In genomic region chr3:64824281-64824980, GRCh38 we compare ENCODE assay signal across 27 cellular contexts.
DNase-seq lines count a peak whose midpoint lies in the region; ATAC-seq and TF ChIP-seq lines count a peak whose summit lies in the region.
"Had no signal": no experiment of that assay in that cellular context is flagged by ENCODE, and none has a peak within 500 bp of the region (broad histone marks: within the 10 kb centered on the region; RNA-seq: fewer than 3 reads in every experiment).

No MANE protein-coding gene starts in this region.

- 34% methylated on average over 5 of the region's 5 CpGs for WGBS in mammary epithelial cell (ENCODE audit: low coverage, missing lambda C conversion rate)

- peak overlapping the region; percentile 67 for H2AFZ ChIP-seq in mammary epithelial cell (ENCODE audit: low read depth, low read length)

- TF ChIP-seq CTCF in mammary epithelial cell (conservative IDR thresholded peaks at IDR 0.05 in 1 of 2, IDR thresholded peaks at IDR 0.05 in 1 of 2; ENCODE audit: extremely low read depth in 1 of 2, insufficient read depth in 1 of 2, low read depth in 1 of 2, low read length in 2 of 2), result no peak
- TF ChIP-seq CTCF in breast epithelium (IDR thresholded peaks at IDR 0.05), result no peak
- no peak for TF ChIP-seq CTCF in fibroblast of pulmonary artery (IDR thresholded peaks at IDR 0.05; ENCODE audit: low read length, missing control alignments)
- no peak for TF ChIP-seq CTCF in nephron (IDR thresholded peaks at IDR 0.05; ENCODE audit: unreplicated experiment in 3 of 3)
- no peak for TF ChIP-seq CTCF in GM10248 (IDR thresholded peaks at IDR 0.05; ENCODE audit: control extremely low read depth, extremely low read depth, low read depth, missing control alignments)

- intact Hi-C loops in mammary epithelial cell (cut with micrococcal nuclease) (no loop called here), breast epithelium (cut with DNase I; ENCODE audit: low total_unique reads) (no loop called here)

- peak overlapping the region in 1 of 3 experiments; percentile 13 for H3K4me3 ChIP-seq in mammary epithelial cell (replicated peaks in 1 of 3; ENCODE audit: insufficient read depth in 1 of 3, low read depth in 2 of 3, low read length in 3 of 3)
- H3K4me3 ChIP-seq in breast epithelium, result no peak overlapping the region
- no peak overlapping the region for H3K4me3 ChIP-seq in fibroblast of pulmonary artery (replicated peaks; ENCODE audit: low read depth, low read length)
- H3K4me3 ChIP-seq: cardiac muscle cell, sigmoid colon, SK-N-MC had no signal

- TF ChIP-seq POLR2A in breast epithelium (IDR thresholded peaks at IDR 0.05), result no peak

- DNase-seq in mammary epithelial cell, result no peak
- no peak for DNase-seq in breast epithelium (ENCODE audit: low spot score in 2 of 2)
- DNase-seq in fibroblast of pulmonary artery (ENCODE audit: low read depth), result peak; percentile 76
- DNase-seq in NCI-H510A (lab: John Stamatoyannopoulos, UW), result no peak
- DNase-seq in GM10248 (ENCODE audit: extremely low spot score), result no peak
- no peak for DNase-seq in SW480 (ENCODE audit: low spot score)
- DNase-seq: activated CD8-positive, alpha-beta memory T cell treated with anti-CD3 and anti-CD28 coated beads, Interleukin-2, amount 50 U/mL, for 48 hours; activated effector memory CD4-positive, alpha-beta T cell treated with Interleukin-2 at 50 U/mL for 16 hours; activated naive CD8-positive, alpha-beta T cell treated with anti-CD3 and anti-CD28 coated beads, Interleukin-2, amount 50 U/mL, for 24 hours; AML-193; CD8-positive, alpha-beta T cell; DMS153; GF-D8; hippocampal formation; natural killer cell; NCI-H1436 treated with DMSO at 0.1 percent for 48 hours; NCI-H524; RPMI8226; sigmoid colon; WERI-Rb-1 had no signal

- H3K79me2 ChIP-seq in mammary epithelial cell (ENCODE audit: insufficient read depth, low read length), result no peaks in the 10 kb centered on the region

- H3K27ac ChIP-seq in mammary epithelial cell (ENCODE audit: insufficient read depth, low read depth, low read length), result no peak overlapping the region
- no peak overlapping the region for H3K27ac ChIP-seq in breast epithelium
- H3K27ac ChIP-seq: 22Rv1, cardiac muscle cell, KMS-11, SK-N-MC, WERI-Rb-1 had no signal

- no peak overlapping the region for H3K9ac ChIP-seq in mammary epithelial cell (ENCODE audit: insufficient read depth, low read length)
- H3K9ac ChIP-seq: KMS-11 had no signal

- no peaks in the 10 kb centered on the region for H3K36me3 Mint-ChIP-seq in nephron (ENCODE audit: low read depth)
- H3K36me3 Mint-ChIP-seq: CD8-positive, alpha-beta T cell; natural killer cell had no signal

- H3K27me3 ChIP-seq in mammary epithelial cell (ENCODE audit: insufficient read depth, low read length) (no peaks in the 10 kb centered on the region), breast epithelium (no peaks in the 10 kb centered on the region)
- H3K27me3 ChIP-seq: cardiac muscle cell, sigmoid colon had no signal

- no peaks in the 10 kb centered on the region for H4K20me1 ChIP-seq in mammary epithelial cell (ENCODE audit: insufficient read depth, low read length)

- peak overlapping the region; percentile 53 for H3K4me2 ChIP-seq in mammary epithelial cell (ENCODE audit: insufficient read depth, low read depth, low read length)
- H3K4me2 ChIP-seq: KMS-11 had no signal

- peak overlapping the region; percentile 21 to 70 (median 60) for H3K27ac Mint-ChIP-seq in nephron
- H3K27ac Mint-ChIP-seq: activated naive CD8-positive, alpha-beta T cell treated with anti-CD3 and anti-CD28 coated beads, Interleukin-2, amount 50 U/mL, for 24 hours; CD8-positive, alpha-beta T cell; natural killer cell; T-helper 2 cell treated with Interferon-gamma antibody and Interleukin-4, amounts not matched to agents 5 μg/mL and 100 μg/mL, for 36 hours had no signal

- no peaks in the 10 kb centered on the region for H3K27me3 Mint-ChIP-seq in nephron (ENCODE audit: low read depth)
- H3K27me3 Mint-ChIP-seq: activated naive CD8-positive, alpha-beta T cell treated with anti-CD3 and anti-CD28 coated beads, Interleukin-2, amount 50 U/mL, for 24 hours had no signal

- dilution Hi-C loops in mammary epithelial cell (cut with HindIII; ENCODE audit: low sequenced_read_pairs), result no loop called here

- H3K4me1 Mint-ChIP-seq in nephron, result peaks cover 36% of the 10 kb centered on the region
- H3K4me1 Mint-ChIP-seq: activated naive CD8-positive, alpha-beta T cell treated with anti-CD3 and anti-CD28 coated beads, Interleukin-2, amount 50 U/mL, for 24 hours; natural killer cell had no signal

- CTCF ChIA-PET in mammary epithelial cell (lab: Charles Lee; ENCODE audit: low non-redundant PET) (no interaction called here), GM10248 (lab: Yijun Ruan, JAX) (no interaction called here)

- H3K4me1 ChIP-seq in mammary epithelial cell (ENCODE audit: insufficient read depth, low read length) (peaks cover 7% of the 10 kb centered on the region), breast epithelium (no peaks in the 10 kb centered on the region)

- POLR2A ChIA-PET in GM10248 (lab: Yijun Ruan, JAX), result no interaction called here

- no peak overlapping the region for H3K4me3 Mint-ChIP-seq in nephron
- H3K4me3 Mint-ChIP-seq: activated naive CD8-positive, alpha-beta T cell treated with anti-CD3 and anti-CD28 coated beads, Interleukin-2, amount 50 U/mL, for 24 hours; CD8-positive, alpha-beta T cell; natural killer cell; T-helper 2 cell treated with Interferon-gamma antibody and Interleukin-4, amounts not matched to agents 5 μg/mL and 100 μg/mL, for 36 hours had no signal

- no peak for ATAC-seq in GM21717 (IDR thresholded peaks at IDR 0.05; ENCODE audit: unreplicated experiment)
- ATAC-seq: activated naive CD8-positive, alpha-beta T cell treated with anti-CD3 and anti-CD28 coated beads, Interleukin-2, amount 50 U/mL, for 24 hours; CD8-positive, alpha-beta T cell; natural killer cell had no signal

- in situ Hi-C loops in mammary epithelial cell (cut with MboI; ENCODE audit: low sequenced_read_pairs in 2 of 2), result no loop called here

- no peaks in the 10 kb centered on the region for H3K36me3 ChIP-seq in mammary epithelial cell (ENCODE audit: insufficient read depth, low read length)
- H3K36me3 ChIP-seq in breast epithelium, result no peaks in the 10 kb centered on the region
- H3K36me3 ChIP-seq: cardiac muscle cell, sigmoid colon, WERI-Rb-1 had no signal

- no TSS peak for BruUV-seq in mammary epithelial cell (replicated peaks; lab: Mats Ljungman, UMichigan)

- no peaks in the 10 kb centered on the region for H3K9me3 ChIP-seq in mammary epithelial cell (replicated peaks; ENCODE audit: insufficient read depth, low read length)
- H3K9me3 ChIP-seq in breast epithelium, result no peaks in the 10 kb centered on the region
- H3K9me3 ChIP-seq: sigmoid colon had no signal

- H3K9me3 Mint-ChIP-seq in nephron, result no peaks in the 10 kb centered on the region
- H3K9me3 Mint-ChIP-seq: activated naive CD8-positive, alpha-beta T cell treated with anti-CD3 and anti-CD28 coated beads, Interleukin-2, amount 50 U/mL, for 24 hours; T-helper 2 cell treated with Interferon-gamma antibody and Interleukin-4, amounts not matched to agents 5 μg/mL and 100 μg/mL, for 36 hours had no signal
